Comparison of ENCODE assay signal across 8 cellular contexts in the genomic region with DNA sequence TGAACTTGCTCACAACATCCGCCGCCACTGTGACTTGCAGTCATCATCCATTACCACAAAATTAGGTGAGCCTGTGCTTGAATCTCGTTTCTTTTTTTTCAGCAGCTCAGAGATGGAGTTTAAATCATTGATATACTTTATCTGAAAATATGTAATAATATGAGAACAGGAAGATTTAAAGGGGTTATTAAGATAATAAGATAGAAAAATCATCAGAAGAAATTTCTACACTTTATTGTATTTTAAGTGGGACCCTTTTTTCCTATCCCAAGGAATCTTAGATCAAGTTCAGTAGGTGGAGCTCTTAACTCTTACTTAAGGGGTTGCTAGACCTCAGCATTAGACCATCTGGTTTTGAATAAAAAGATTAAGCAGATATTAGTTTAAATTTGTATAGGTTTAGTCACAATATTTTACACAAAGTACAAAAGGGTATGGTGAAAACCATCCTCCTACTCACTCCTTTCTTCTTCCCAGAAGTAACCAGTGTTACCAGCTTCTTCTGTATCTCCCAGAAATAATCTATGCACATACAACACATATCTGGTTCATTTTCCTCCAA. TPM values are rescaled to one million over a fixed set of nuclear protein-coding genes. Genes with fewer than 3 reads are reported as not detected.
A peak's percentile ranks its signal among the peaks of the same experiment; 100 is the strongest.
DNase-seq lines count a peak whose midpoint lies in the region; FAIRE-seq and TF ChIP-seq lines count a peak whose summit lies in the region.

No MANE protein-coding gene starts in this region.

- H3K27ac ChIP-seq in GM23248 (peak overlapping the region; percentile 95), Karpas-422 (ENCODE audit: low read length) (peak overlapping the region; percentile 96), endothelial cell of umbilical vein (ENCODE audit: insufficient read depth, low read depth, low read length) (peak overlapping the region; percentile 94), neutrophil (peak overlapping the region; percentile 86)

- H2AFZ ChIP-seq in GM23248 (peak overlapping the region; percentile 94), Karpas-422 (ENCODE audit: low read length) (peak overlapping the region; percentile 92), endothelial cell of umbilical vein (ENCODE audit: low read depth, low read length) (peak overlapping the region; percentile 77)

- TF ChIP-seq POLR2A in endothelial cell of umbilical vein (IDR thresholded peaks at IDR 0.05; ENCODE audit: low read depth, low read length): no peak
- no peak for TF ChIP-seq POLR2A in GM12892 (IDR thresholded peaks at IDR 0.05; ENCODE audit: low read depth, low read length)

- H3K36me3 ChIP-seq in GM23248 (ENCODE audit: low read depth) (no peaks in the 10 kb centered on the region), Karpas-422 (ENCODE audit: insufficient read depth, low read length) (no peaks in the 10 kb centered on the region), endothelial cell of umbilical vein (ENCODE audit: control insufficient read depth in 2 of 2, extremely low read depth in 1 of 2, insufficient read depth in 2 of 2, low read length in 2 of 2) (no peaks in the 10 kb centered on the region), neutrophil (no peaks in the 10 kb centered on the region)

- peak overlapping the region; percentile 89 for H3K4me3 ChIP-seq in GM23248
- peak overlapping the region; percentile 82 for H3K4me3 ChIP-seq in Karpas-422 (ENCODE audit: low read length)
- H3K4me3 ChIP-seq in endothelial cell of umbilical vein (replicated peaks in 1 of 3; ENCODE audit: insufficient read depth in 1 of 3, low read depth in 1 of 3, low read length in 3 of 3): peak overlapping the region; percentile 62 to 95 (median 84)
- peak overlapping the region; percentile 58 to 68 for H3K4me3 ChIP-seq in neutrophil (ENCODE audit: low read depth in 1 of 2, low read length in 1 of 2)

- FAIRE-seq in endothelial cell of umbilical vein (lab: Jason Lieb, UNC) (no peak), GM12892 (lab: Jason Lieb, UNC) (no peak)

- POLR2A ChIA-PET in endothelial cell of umbilical vein (lab: Charles Lee): interaction anchor here (0.6 kb wide), 3 partner anchors 9 to 1840 kb away, joined by 3 to 4 read pairs (median 3); no protein-coding TSS in a partner anchor

- H3K4me2 ChIP-seq in GM23248 (ENCODE audit: unreplicated experiment) (peak overlapping the region; percentile 90), Karpas-422 (ENCODE audit: low read depth, low read length, poor library complexity, severe bottlenecking) (peak overlapping the region; percentile 96), endothelial cell of umbilical vein (ENCODE audit: insufficient read depth, low read length) (peak overlapping the region; percentile 95)

- intact Hi-C loops in endothelial cell of umbilical vein (cut with micrococcal nuclease): loop anchor here (1.0 to 10.0 kb wide), 3 partner anchors 9 to 393 kb away; a partner anchor contains a TSS

- 2% methylated on average over 3 of the region's 3 CpGs for WGBS in GM23248 (ENCODE audit: low coverage in 1 of 2, low lambda C conversion rate in 2 of 2, missing lambda C conversion rate in 2 of 2), 2 experiments

- dilution Hi-C loops in endothelial cell of umbilical vein (cut with MboI; ENCODE audit: extremely low pct_ligation_motif_present, low sequenced_read_pairs): no loop called here

- in situ Hi-C loops in GM23248 (cut with MboI): no loop called here

- peaks cover 23% of the 10 kb centered on the region; the same call in 1 of the 2 replicates for H3K4me1 ChIP-seq in GM23248 (ENCODE audit: insufficient read depth)
- H3K4me1 ChIP-seq in Karpas-422 (ENCODE audit: low read length): peaks cover 35% of the 10 kb centered on the region
- peaks cover 8% of the 10 kb centered on the region for H3K4me1 ChIP-seq in endothelial cell of umbilical vein (ENCODE audit: control insufficient read depth, extremely low read depth, insufficient read depth, low read length)
- peaks cover 21 to 29% of the 10 kb centered on the region in 2 experiments for H3K4me1 ChIP-seq in neutrophil (ENCODE audit: control insufficient read depth in 1 of 2, insufficient read depth in 1 of 2, low read depth in 1 of 2, low read length in 1 of 2)

- BruUV-seq in endothelial cell of umbilical vein (replicated peaks; lab: Mats Ljungman, UMichigan): TSS peak; percentile 67

- H3K9me2 ChIP-seq in GM23248 (ENCODE audit: insufficient read depth) (no peaks in the 10 kb centered on the region), Karpas-422 (replicated peaks; ENCODE audit: insufficient read depth, low read length) (no peaks in the 10 kb centered on the region)

- TF ChIP-seq CTCF in endothelial cell of umbilical vein (IDR thresholded peaks at IDR 0.05; ENCODE audit: extremely low read depth in 1 of 2, insufficient read depth in 1 of 2, low read depth in 1 of 2, low read length in 2 of 2) (no peak), neutrophil (IDR thresholded peaks at IDR 0.05) (no peak)

- no peaks in the 10 kb centered on the region for H3K9me1 ChIP-seq in endothelial cell of umbilical vein (replicated peaks; ENCODE audit: control insufficient read depth, extremely low read depth, insufficient read depth, low read length)

- CTCF ChIA-PET in endothelial cell of umbilical vein (lab: Charles Lee): interaction anchor here (0.9 to 4.2 kb wide), 17 partner anchors 9 to 469 kb away, joined by 3 to 46 read pairs (median 6); a partner anchor contains a TSS

- H3K9ac ChIP-seq in GM23248 (peak overlapping the region; percentile 93), Karpas-422 (ENCODE audit: low read length) (peak overlapping the region; percentile 86), endothelial cell of umbilical vein (replicated peaks; ENCODE audit: extremely low read depth, insufficient read depth, low read length) (peak overlapping the region; percentile 96)

- H3F3A ChIP-seq in GM23248 (ENCODE audit: insufficient read depth): peaks cover 14% of the 10 kb centered on the region

- peak; percentile 10 to 30 for DNase-seq in NCI-H2081 (lab: John Stamatoyannopoulos, UW)
- DNase-seq in NCI-H2081 treated with DMSO at 0.1 percent for 48 hours (lab: John Stamatoyannopoulos, UW): no peak
- DNase-seq in GM23248: peak; percentile 34
- DNase-seq in Karpas-422: peak; percentile 75
- DNase-seq in T-helper 9 cell: peak; percentile 32
- no peak for DNase-seq in endothelial cell of umbilical vein (ENCODE audit: low read depth, low spot score)
- DNase-seq in GM12892 (ENCODE audit: insufficient read length): no peak

- H4K20me1 ChIP-seq in GM23248 (ENCODE audit: insufficient read depth): no peaks in the 10 kb centered on the region
- H4K20me1 ChIP-seq in Karpas-422 (ENCODE audit: insufficient read depth, low read depth, low read length): no peaks in the 10 kb centered on the region
- H4K20me1 ChIP-seq in endothelial cell of umbilical vein (replicated peaks; ENCODE audit: control insufficient read depth, extremely low read depth, insufficient read depth, low read length): no peaks in the 10 kb centered on the region

- H3K79me2 ChIP-seq in GM23248 (ENCODE audit: insufficient read depth): peaks cover 16% of the 10 kb centered on the region
- peaks cover 34% of the 10 kb centered on the region for H3K79me2 ChIP-seq in Karpas-422 (ENCODE audit: low read length)
- H3K79me2 ChIP-seq in endothelial cell of umbilical vein (ENCODE audit: control insufficient read depth, insufficient read depth, low read length): no peaks in the 10 kb centered on the region

- H3K27me3 ChIP-seq in GM23248 (replicated peaks; ENCODE audit: insufficient read depth) (no peaks in the 10 kb centered on the region), Karpas-422 (ENCODE audit: low read length) (no peaks in the 10 kb centered on the region), endothelial cell of umbilical vein (ENCODE audit: control insufficient read depth in 2 of 2, insufficient read depth in 2 of 2, low read length in 2 of 2) (peaks cover 3 to 5% of the 10 kb centered on the region in 2 experiments), neutrophil (no peaks in the 10 kb centered on the region)

- H3K9me3 ChIP-seq in GM23248 (ENCODE audit: low read depth): no peaks in the 10 kb centered on the region
- no peaks in the 10 kb centered on the region for H3K9me3 ChIP-seq in Karpas-422 (ENCODE audit: low read length)
- no peaks in the 10 kb centered on the region for H3K9me3 ChIP-seq in endothelial cell of umbilical vein (replicated peaks; ENCODE audit: control insufficient read depth, insufficient read depth, low read length)
- no peaks in the 10 kb centered on the region for H3K9me3 ChIP-seq in neutrophil

TF ChIP-seq in endothelial cell of umbilical vein, 7 proteins besides CTCF, POLR2A, EP300 and RAD21:
- no peak for TF ChIP-seq EZH2 (IDR thresholded peaks at IDR 0.05; ENCODE audit: borderline replicate concordance, low read depth, low read length, severe bottlenecking)
- peak; percentile 0 for TF ChIP-seq JUN (IDR thresholded peaks at IDR 0.05; ENCODE audit: borderline replicate concordance, insufficient read depth, insufficient read length, low read depth)

RNA-seq across cellular contexts. Expression of a gene that starts 9.4 kb away (rescaled TPM):
- 6.1 and 10.2 TPM in 2 replicates for total RNA-seq in GM23248 (2014; rRNA removed; shearing (Covaris generic))
- polyA plus RNA-seq in GM23248 (2016; fragmentation: Nextera tagmentation; extraction: Ambion mirVana) (9.5 and 9.9 TPM in 2 replicates), endothelial cell of umbilical vein (20.3 and 27.7 TPM in 2 replicates)
- 28.6 and 34.2 TPM in 2 replicates for total RNA-seq in Karpas-422 (2014; rRNA removed; shearing (Covaris generic); ENCODE audit: low replicate concordance)
- total RNA-seq in endothelial cell of umbilical vein: 58.2 and 71.2 TPM in 2 replicates
- polyA plus RNA-seq in endothelial cell of umbilical vein (2011; cell fraction: cytosol; rRNA removed): 25.3 and 29.9 TPM in 2 replicates
- 57.9 and 62.1 TPM in 2 replicates for polyA plus RNA-seq in endothelial cell of umbilical vein (2011; cell fraction: nucleus; rRNA removed)
- 39.7 and 40.1 TPM in 2 replicates for polyA plus RNA-seq in endothelial cell of umbilical vein (2012)
- 111 and 159 TPM in 2 replicates for polyA minus RNA-seq in endothelial cell of umbilical vein
- 52.8 TPM for polyA minus RNA-seq in endothelial cell of umbilical vein (2011; cell fraction: cytosol; rRNA and poly(A)+ RNA removed)
- 62.9 and 65.0 TPM in 2 replicates for polyA minus RNA-seq in endothelial cell of umbilical vein (2011; cell fraction: nucleus; rRNA and poly(A)+ RNA removed)
- polyA plus RNA-seq in GM12892 (2012; ENCODE audit: missing spikeins): 37.6 TPM

RNA-seq across cellular contexts. Expression of a gene that starts 32.0 kb away (rescaled TPM):
- not detected in 2 replicates for total RNA-seq in GM23248 (2014; rRNA removed; shearing (Covaris generic))
- polyA plus RNA-seq in GM23248 (2016; fragmentation: Nextera tagmentation; extraction: Ambion mirVana) (0.13 TPM in 1 of 2 replicates, not detected in the other), endothelial cell of umbilical vein (0.03 and 0.07 TPM in 2 replicates)
- 0.07 and 0.11 TPM in 2 replicates for total RNA-seq in Karpas-422 (2014; rRNA removed; shearing (Covaris generic); ENCODE audit: low replicate concordance)
- total RNA-seq in endothelial cell of umbilical vein: not detected in 2 replicates
- 0.03 TPM in 2 replicates for polyA plus RNA-seq in endothelial cell of umbilical vein (2011; cell fraction: cytosol; rRNA removed)
- 0.10 and 0.26 TPM in 2 replicates for polyA plus RNA-seq in endothelial cell of umbilical vein (2011; cell fraction: nucleus; rRNA removed)
- 0.74 and 0.92 TPM in 2 replicates for polyA plus RNA-seq in endothelial cell of umbilical vein (2012)
- not detected in 2 replicates for polyA minus RNA-seq in endothelial cell of umbilical vein
- not detected for polyA minus RNA-seq in endothelial cell of umbilical vein (2011; cell fraction: cytosol; rRNA and poly(A)+ RNA removed)
- polyA minus RNA-seq in endothelial cell of umbilical vein (2011; cell fraction: nucleus; rRNA and poly(A)+ RNA removed): not detected in 2 replicates
- polyA plus RNA-seq in GM12892 (2012; ENCODE audit: missing spikeins): not detected

Comparison
In these comparisons a context has a peak if more than half of its experiments do, and no peak if none do; other contexts are left out.
1. DNase-seq: peak in NCI-H2081 (2 of 2), GM23248 (single experiment), Karpas-422 (single experiment) and T-helper 9 cell (single experiment); none in NCI-H2081 treated with DMSO at 0.1 percent for 48 hours (single experiment), endothelial cell of umbilical vein (single experiment) and GM12892 (single experiment).
2. Peak in every context shown above with its lines, with median percentiles within 50 percentile points of each other: H2AFZ ChIP-seq, H3K27ac ChIP-seq, H3K4me2 ChIP-seq, H3K4me3 ChIP-seq and H3K9ac ChIP-seq.